24 cellular contexts compared by ENCODE assay signal in genomic region chr1:218904401-218904800, GRCh38.
"Had no signal": no experiment of that assay in that cellular context is flagged by ENCODE, and none has a peak within 500 bp of the region (broad histone marks: within the 10 kb centered on the region; RNA-seq: fewer than 3 reads in every experiment).

No MANE protein-coding gene starts in this region.

- H3K36me3 ChIP-seq: adrenal gland, ascending aorta, brain microvascular endothelial cell, esophagus squamous epithelium, upper lobe of left lung had no signal

- H3K4me3 ChIP-seq: adrenal gland, ascending aorta, dorsolateral prefrontal cortex, esophagus squamous epithelium, upper lobe of left lung had no signal

- DNase-seq: activated CD8-positive, alpha-beta memory T cell treated with anti-CD3 and anti-CD28 coated beads for 24 hours; activated CD8-positive, alpha-beta memory T cell treated with anti-CD3 and anti-CD28 coated beads, Interleukin-2, amount 50 U/mL, for 4 hours; activated naive CD4-positive, alpha-beta T cell; activated T-cell treated with anti-CD3 and anti-CD28 coated beads, Interleukin-2, amount 50 U/mL, for 24 hours; adrenal gland; brain microvascular endothelial cell; central memory CD4-positive, alpha-beta T cell; dorsolateral prefrontal cortex; effector memory CD8-positive, alpha-beta T cell; esophagus squamous epithelium; left colon; midbrain; occipital lobe; posterior cingulate gyrus; stimulated activated CD4-positive, alpha-beta T cell treated with anti-CD3 and anti-CD28 coated beads, Interleukin-12 subunit alpha, Interleukin-12 subunit beta, amount 100 ng/mL, for 4 hours; stimulated activated CD4-positive, alpha-beta T cell treated with anti-CD3 and anti-CD28 coated beads, Interleukin-4, amount 100 ng/mL, for 4 hours; stimulated activated naive CD8-positive, alpha-beta T cell treated with anti-CD3 and anti-CD28 coated beads, Interleukin-15, Interleukin-2, amounts not matched to agents 100 U/mL and 50 U/mL, for 24 hours; T-helper 1 cell; upper lobe of left lung had no signal

- H3K27ac ChIP-seq: adrenal gland, ascending aorta, brain microvascular endothelial cell, dorsolateral prefrontal cortex, esophagus squamous epithelium had no signal

- ATAC-seq: effector memory CD8-positive, alpha-beta T cell; left colon; natural killer cell treated with Interleukin-12 subunit alpha and Interleukin-12 subunit beta and Interleukin-15 and Interleukin-18, amount 100 ng/mL, for 72 hours; stimulated activated naive CD8-positive, alpha-beta T cell treated with anti-CD3 and anti-CD28 coated beads, Interleukin-15, Interleukin-2, amounts not matched to agents 100 U/mL and 50 U/mL, for 24 hours; WTC11 had no signal

- FAIRE-seq: keratinocyte, TTC549 had no signal

- H3K4me1 ChIP-seq: adrenal gland, ascending aorta, esophagus squamous epithelium had no signal

- H3K27me3 ChIP-seq: adrenal gland, ascending aorta, brain microvascular endothelial cell, dorsolateral prefrontal cortex, esophagus squamous epithelium, upper lobe of left lung had no signal

- H3K9me3 ChIP-seq: adrenal gland, ascending aorta, esophagus squamous epithelium, upper lobe of left lung had no signal
